Comparison of ENCODE assay signal across 1 cellular context in the genomic region with DNA sequence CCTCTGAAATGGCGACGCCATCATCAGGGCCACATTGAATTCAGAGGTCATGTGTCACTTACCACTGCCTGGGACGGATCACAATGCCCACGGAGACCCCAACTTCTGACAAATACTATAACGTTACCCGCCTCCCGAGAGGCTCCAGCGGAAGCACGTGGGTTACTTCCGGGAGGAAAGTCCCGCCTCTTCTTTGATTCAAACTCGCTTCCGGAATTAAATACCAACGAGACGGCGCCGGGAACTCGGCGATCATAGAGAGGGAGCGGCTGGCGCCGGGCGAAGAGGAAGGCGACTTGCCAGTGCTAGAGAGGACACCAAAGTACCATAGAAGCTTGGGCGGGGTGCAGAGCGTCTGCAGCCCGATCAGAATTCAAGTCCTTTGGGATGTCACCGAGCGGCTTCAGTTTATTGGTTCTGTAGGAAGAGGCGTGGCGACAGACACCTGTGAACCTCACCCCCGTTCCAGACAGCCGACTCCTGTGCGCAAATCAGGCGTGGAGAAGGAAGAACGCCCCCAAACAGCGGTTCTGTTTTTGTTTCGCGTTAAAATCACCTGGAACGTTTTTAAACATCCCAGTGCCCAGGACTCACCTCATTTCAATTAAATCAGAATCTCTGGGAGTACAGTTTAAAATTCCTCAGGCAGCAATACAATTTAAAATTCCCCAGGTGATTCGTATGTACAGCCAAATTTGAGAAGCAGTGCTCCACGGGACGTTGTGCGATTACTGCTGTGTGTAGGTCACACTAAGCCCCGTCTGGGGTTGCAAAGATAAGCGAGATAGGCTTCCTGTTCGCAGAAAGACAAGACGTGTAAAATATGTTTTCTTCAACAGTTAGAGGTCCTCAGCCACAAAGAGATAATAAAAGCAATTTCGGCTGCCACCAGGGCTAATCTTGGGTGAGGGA.
TF ChIP-seq lines count a peak whose summit lies in the region.

A gene with protein sequence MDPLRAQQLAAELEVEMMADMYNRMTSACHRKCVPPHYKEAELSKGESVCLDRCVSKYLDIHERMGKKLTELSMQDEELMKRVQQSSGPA (minus strand): TSS at position 159 of the 912 bp plus-strand sequence. CDS start 565 bp downstream, outside the sequence.

TF ChIP-seq in K562, 482 proteins besides CTCF, POLR2A, EP300 and RAD21 (continued from another document and continues in another):
- TF ChIP-seq, protein P1, sequence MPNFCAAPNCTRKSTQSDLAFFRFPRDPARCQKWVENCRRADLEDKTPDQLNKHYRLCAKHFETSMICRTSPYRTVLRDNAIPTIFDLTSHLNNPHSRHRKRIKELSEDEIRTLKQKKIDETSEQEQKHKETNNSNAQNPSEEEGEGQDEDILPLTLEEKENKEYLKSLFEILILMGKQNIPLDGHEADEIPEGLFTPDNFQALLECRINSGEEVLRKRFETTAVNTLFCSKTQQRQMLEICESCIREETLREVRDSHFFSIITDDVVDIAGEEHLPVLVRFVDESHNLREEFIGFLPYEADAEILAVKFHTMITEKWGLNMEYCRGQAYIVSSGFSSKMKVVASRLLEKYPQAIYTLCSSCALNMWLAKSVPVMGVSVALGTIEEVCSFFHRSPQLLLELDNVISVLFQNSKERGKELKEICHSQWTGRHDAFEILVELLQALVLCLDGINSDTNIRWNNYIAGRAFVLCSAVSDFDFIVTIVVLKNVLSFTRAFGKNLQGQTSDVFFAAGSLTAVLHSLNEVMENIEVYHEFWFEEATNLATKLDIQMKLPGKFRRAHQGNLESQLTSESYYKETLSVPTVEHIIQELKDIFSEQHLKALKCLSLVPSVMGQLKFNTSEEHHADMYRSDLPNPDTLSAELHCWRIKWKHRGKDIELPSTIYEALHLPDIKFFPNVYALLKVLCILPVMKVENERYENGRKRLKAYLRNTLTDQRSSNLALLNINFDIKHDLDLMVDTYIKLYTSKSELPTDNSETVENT (CRISPR knock-in tag; IDR thresholded peaks at IDR 0.05), result peak; percentile 95
- peak; percentile 80 to 82 for TF ChIP-seq NRF1 (conservative IDR thresholded peaks at IDR 0.05 in 1 of 2, IDR thresholded peaks at IDR 0.05 in 1 of 2)
- no peak for TF ChIP-seq PCBP1 (IDR thresholded peaks at IDR 0.05; ENCODE audit: low read depth, low read length, poor library complexity, severe bottlenecking)
- 0 out of 2 replicates have a peak, but pooled peaks have one; percentile 27 for TF ChIP-seq MEF2A (IDR thresholded peaks at IDR 0.05; ENCODE audit: control insufficient read depth, low read depth, low read length)
- no peak for TF ChIP-seq NR2F6 (CRISPR knock-in tag; IDR thresholded peaks at IDR 0.05)
- TF ChIP-seq GABPA (tag; conservative IDR thresholded peaks at IDR 0.05; ENCODE audit: low read depth), result peak; percentile 96
- no peak for TF ChIP-seq NR2C2 (CRISPR knock-in tag; IDR thresholded peaks at IDR 0.05)
- peak; percentile 76 for TF ChIP-seq NR2C2 (tag; IDR thresholded peaks at IDR 0.05)
- TF ChIP-seq SUPT5H (IDR thresholded peaks at IDR 0.05), result peak; percentile 57
- no peak for TF ChIP-seq SIRT6 (IDR thresholded peaks at IDR 0.05; ENCODE audit: low read depth, low read length)
- TF ChIP-seq KLF16 (IDR thresholded peaks at IDR 0.05), result peak; percentile 88
- TF ChIP-seq, protein P2, sequence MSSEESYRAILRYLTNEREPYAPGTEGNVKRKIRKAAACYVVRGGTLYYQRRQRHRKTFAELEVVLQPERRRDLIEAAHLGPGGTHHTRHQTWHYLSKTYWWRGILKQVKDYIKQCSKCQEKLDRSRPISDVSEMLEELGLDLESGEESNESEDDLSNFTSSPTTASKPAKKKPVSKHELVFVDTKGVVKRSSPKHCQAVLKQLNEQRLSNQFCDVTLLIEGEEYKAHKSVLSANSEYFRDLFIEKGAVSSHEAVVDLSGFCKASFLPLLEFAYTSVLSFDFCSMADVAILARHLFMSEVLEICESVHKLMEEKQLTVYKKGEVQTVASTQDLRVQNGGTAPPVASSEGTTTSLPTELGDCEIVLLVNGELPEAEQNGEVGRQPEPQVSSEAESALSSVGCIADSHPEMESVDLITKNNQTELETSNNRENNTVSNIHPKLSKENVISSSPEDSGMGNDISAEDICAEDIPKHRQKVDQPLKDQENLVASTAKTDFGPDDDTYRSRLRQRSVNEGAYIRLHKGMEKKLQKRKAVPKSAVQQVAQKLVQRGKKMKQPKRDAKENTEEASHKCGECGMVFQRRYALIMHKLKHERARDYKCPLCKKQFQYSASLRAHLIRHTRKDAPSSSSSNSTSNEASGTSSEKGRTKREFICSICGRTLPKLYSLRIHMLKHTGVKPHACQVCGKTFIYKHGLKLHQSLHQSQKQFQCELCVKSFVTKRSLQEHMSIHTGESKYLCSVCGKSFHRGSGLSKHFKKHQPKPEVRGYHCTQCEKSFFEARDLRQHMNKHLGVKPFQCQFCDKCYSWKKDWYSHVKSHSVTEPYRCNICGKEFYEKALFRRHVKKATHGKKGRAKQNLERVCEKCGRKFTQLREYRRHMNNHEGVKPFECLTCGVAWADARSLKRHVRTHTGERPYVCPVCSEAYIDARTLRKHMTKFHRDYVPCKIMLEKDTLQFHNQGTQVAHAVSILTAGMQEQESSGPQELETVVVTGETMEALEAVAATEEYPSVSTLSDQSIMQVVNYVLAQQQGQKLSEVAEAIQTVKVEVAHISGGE (CRISPR knock-in tag; IDR thresholded peaks at IDR 0.05), result no peak; a peak in 2 of 6 replicates
- TF ChIP-seq KAT7 (CRISPR knock-in tag; IDR thresholded peaks at IDR 0.05; ENCODE audit: borderline replicate concordance), result no peak; the same call in 1 of the 2 replicates
- TF ChIP-seq JUND (IDR thresholded peaks at IDR 0.05; ENCODE audit: borderline replicate concordance, low read depth, low read length), result peak; percentile 76
- TF ChIP-seq JUND (tag; IDR thresholded peaks at IDR 0.05; ENCODE audit: borderline replicate concordance, low read depth, low read length), result no peak; the same call in 2 of the 3 replicates
- no peak for TF ChIP-seq ATF1 (CRISPR knock-in tag; IDR thresholded peaks at IDR 0.05)
- TF ChIP-seq ATF1 (tag; IDR thresholded peaks at IDR 0.05), result peak; percentile 88
- 0 out of 2 replicates have a peak, but pooled peaks have one; percentile 31 for TF ChIP-seq NFRKB (IDR thresholded peaks at IDR 0.05; ENCODE audit: low read depth)
- TF ChIP-seq, protein P3, sequence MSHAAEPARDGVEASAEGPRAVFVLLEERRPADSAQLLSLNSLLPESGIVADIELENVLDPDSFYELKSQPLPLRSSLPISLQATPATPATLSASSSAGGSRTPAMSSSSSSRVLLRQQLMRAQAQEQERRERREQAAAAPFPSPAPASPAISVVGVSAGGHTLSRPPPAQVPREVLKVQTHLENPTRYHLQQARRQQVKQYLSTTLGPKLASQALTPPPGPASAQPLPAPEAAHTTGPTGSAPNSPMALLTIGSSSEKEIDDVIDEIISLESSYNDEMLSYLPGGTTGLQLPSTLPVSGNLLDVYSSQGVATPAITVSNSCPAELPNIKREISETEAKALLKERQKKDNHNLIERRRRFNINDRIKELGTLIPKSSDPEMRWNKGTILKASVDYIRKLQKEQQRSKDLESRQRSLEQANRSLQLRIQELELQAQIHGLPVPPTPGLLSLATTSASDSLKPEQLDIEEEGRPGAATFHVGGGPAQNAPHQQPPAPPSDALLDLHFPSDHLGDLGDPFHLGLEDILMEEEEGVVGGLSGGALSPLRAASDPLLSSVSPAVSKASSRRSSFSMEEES (CRISPR knock-in tag; IDR thresholded peaks at IDR 0.05), result no peak
- peak; percentile 81 for TF ChIP-seq NFIC (IDR thresholded peaks at IDR 0.05)
- no peak for TF ChIP-seq TAF9B (IDR thresholded peaks at IDR 0.05; ENCODE audit: partially characterized antibody)
- peak; percentile 81; the same call in 1 of the 2 replicates for TF ChIP-seq ZNF197 (CRISPR knock-in tag; IDR thresholded peaks at IDR 0.05; ENCODE audit: low read depth)
- TF ChIP-seq, protein P4, sequence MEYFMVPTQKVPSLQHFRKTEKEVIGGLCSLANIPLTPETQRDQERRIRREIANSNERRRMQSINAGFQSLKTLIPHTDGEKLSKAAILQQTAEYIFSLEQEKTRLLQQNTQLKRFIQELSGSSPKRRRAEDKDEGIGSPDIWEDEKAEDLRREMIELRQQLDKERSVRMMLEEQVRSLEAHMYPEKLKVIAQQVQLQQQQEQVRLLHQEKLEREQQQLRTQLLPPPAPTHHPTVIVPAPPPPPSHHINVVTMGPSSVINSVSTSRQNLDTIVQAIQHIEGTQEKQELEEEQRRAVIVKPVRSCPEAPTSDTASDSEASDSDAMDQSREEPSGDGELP (CRISPR knock-in tag; IDR thresholded peaks at IDR 0.05; ENCODE audit: borderline replicate concordance), result peak; percentile 78
- TF ChIP-seq ZNF311 (CRISPR knock-in tag; IDR thresholded peaks at IDR 0.05), result 0 out of 2 replicates have a peak, but pooled peaks have one; percentile 40
- TF ChIP-seq, protein P5, sequence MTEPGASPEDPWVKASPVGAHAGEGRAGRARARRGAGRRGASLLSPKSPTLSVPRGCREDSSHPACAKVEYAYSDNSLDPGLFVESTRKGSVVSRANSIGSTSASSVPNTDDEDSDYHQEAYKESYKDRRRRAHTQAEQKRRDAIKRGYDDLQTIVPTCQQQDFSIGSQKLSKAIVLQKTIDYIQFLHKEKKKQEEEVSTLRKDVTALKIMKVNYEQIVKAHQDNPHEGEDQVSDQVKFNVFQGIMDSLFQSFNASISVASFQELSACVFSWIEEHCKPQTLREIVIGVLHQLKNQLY (CRISPR knock-in tag; conservative IDR thresholded peaks at IDR 0.05), result no peak
- peak; percentile 94 for TF ChIP-seq GATA2 (CRISPR knock-in tag; IDR thresholded peaks at IDR 0.05)
- TF ChIP-seq, protein P6, sequence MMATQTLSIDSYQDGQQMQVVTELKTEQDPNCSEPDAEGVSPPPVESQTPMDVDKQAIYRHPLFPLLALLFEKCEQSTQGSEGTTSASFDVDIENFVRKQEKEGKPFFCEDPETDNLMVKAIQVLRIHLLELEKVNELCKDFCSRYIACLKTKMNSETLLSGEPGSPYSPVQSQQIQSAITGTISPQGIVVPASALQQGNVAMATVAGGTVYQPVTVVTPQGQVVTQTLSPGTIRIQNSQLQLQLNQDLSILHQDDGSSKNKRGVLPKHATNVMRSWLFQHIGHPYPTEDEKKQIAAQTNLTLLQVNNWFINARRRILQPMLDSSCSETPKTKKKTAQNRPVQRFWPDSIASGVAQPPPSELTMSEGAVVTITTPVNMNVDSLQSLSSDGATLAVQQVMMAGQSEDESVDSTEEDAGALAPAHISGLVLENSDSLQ (IDR thresholded peaks at IDR 0.05), result peak; percentile 61
- TF ChIP-seq POLR3G (IDR thresholded peaks at IDR 0.05; ENCODE audit: extremely low read depth, insufficient read length, insufficient replicate concordance), result no peak
- peak; percentile 75 for TF ChIP-seq POLR2G (IDR thresholded peaks at IDR 0.05; ENCODE audit: low read depth, low read length)
- peak; percentile 95 for TF ChIP-seq ELF2 (CRISPR knock-in tag; IDR thresholded peaks at IDR 0.05)
- TF ChIP-seq SREBF1 (IDR thresholded peaks at IDR 0.05; ENCODE audit: borderline replicate concordance, low read depth, low read length), result no peak
- TF ChIP-seq, protein P7, sequence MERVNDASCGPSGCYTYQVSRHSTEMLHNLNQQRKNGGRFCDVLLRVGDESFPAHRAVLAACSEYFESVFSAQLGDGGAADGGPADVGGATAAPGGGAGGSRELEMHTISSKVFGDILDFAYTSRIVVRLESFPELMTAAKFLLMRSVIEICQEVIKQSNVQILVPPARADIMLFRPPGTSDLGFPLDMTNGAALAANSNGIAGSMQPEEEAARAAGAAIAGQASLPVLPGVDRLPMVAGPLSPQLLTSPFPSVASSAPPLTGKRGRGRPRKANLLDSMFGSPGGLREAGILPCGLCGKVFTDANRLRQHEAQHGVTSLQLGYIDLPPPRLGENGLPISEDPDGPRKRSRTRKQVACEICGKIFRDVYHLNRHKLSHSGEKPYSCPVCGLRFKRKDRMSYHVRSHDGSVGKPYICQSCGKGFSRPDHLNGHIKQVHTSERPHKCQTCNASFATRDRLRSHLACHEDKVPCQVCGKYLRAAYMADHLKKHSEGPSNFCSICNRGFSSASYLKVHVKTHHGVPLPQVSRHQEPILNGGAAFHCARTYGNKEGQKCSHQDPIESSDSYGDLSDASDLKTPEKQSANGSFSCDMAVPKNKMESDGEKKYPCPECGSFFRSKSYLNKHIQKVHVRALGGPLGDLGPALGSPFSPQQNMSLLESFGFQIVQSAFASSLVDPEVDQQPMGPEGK (CRISPR knock-in tag; IDR thresholded peaks at IDR 0.05; ENCODE audit: borderline replicate concordance), result no peak
- no peak for TF ChIP-seq BMI1 (IDR thresholded peaks at IDR 0.05; ENCODE audit: low read length)
- peak; percentile 57; the same call in 1 of the 2 replicates for TF ChIP-seq RAD51 (IDR thresholded peaks at IDR 0.05; ENCODE audit: borderline replicate concordance, low read depth)
- TF ChIP-seq, protein P8, sequence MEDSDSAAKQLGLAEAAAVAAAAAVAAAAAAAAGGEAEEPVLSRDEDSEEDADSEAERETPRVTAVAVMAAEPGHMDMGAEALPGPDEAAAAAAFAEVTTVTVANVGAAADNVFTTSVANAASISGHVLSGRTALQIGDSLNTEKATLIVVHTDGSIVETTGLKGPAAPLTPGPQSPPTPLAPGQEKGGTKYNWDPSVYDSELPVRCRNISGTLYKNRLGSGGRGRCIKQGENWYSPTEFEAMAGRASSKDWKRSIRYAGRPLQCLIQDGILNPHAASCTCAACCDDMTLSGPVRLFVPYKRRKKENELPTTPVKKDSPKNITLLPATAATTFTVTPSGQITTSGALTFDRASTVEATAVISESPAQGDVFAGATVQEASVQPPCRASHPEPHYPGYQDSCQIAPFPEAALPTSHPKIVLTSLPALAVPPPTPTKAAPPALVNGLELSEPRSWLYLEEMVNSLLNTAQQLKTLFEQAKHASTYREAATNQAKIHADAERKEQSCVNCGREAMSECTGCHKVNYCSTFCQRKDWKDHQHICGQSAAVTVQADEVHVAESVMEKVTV (CRISPR knock-in tag; IDR thresholded peaks at IDR 0.05), result peak; percentile 42; the same call in 1 of the 2 replicates
- no peak for TF ChIP-seq ILK (tag; IDR thresholded peaks at IDR 0.05; ENCODE audit: borderline replicate concordance, low read depth)
- peak; percentile 42 for TF ChIP-seq HNRNPLL (IDR thresholded peaks at IDR 0.05; ENCODE audit: low read depth, low read length, poor library complexity, severe bottlenecking)
- no peak for TF ChIP-seq ZNF830 (CRISPR knock-in tag; IDR thresholded peaks at IDR 0.05)
- TF ChIP-seq, protein P9, sequence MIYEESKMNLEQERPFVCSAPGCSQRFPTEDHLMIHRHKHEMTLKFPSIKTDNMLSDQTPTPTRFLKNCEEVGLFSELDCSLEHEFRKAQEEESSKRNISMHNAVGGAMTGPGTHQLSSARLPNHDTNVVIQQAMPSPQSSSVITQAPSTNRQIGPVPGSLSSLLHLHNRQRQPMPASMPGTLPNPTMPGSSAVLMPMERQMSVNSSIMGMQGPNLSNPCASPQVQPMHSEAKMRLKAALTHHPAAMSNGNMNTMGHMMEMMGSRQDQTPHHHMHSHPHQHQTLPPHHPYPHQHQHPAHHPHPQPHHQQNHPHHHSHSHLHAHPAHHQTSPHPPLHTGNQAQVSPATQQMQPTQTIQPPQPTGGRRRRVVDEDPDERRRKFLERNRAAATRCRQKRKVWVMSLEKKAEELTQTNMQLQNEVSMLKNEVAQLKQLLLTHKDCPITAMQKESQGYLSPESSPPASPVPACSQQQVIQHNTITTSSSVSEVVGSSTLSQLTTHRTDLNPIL (CRISPR knock-in tag; IDR thresholded peaks at IDR 0.05), result no peak
- TF ChIP-seq, protein P10, sequence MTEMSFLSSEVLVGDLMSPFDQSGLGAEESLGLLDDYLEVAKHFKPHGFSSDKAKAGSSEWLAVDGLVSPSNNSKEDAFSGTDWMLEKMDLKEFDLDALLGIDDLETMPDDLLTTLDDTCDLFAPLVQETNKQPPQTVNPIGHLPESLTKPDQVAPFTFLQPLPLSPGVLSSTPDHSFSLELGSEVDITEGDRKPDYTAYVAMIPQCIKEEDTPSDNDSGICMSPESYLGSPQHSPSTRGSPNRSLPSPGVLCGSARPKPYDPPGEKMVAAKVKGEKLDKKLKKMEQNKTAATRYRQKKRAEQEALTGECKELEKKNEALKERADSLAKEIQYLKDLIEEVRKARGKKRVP (CRISPR knock-in tag; IDR thresholded peaks at IDR 0.05), result no peak
- TF ChIP-seq NFATC3 (IDR thresholded peaks at IDR 0.05), result no peak
- peak; percentile 50; the same call in 1 of the 2 replicates for TF ChIP-seq ZKSCAN8 (CRISPR knock-in tag; IDR thresholded peaks at IDR 0.05)
